ENCODE assay signal across 1 cellular context in genomic region chr5:10625700-10626472, GRCh38.
TF ChIP-seq lines count a peak whose summit lies in the region.

No MANE protein-coding gene starts in this region.

TF ChIP-seq in SK-N-SH, 30 proteins besides CTCF, POLR2A, EP300 and RAD21 (continued from another document):
- no peak for TF ChIP-seq ZBTB33 (IDR thresholded peaks at IDR 0.05; ENCODE audit: borderline replicate concordance, low read depth)
- no peak for TF ChIP-seq SMC3 (IDR thresholded peaks at IDR 0.05; ENCODE audit: low read depth, low read length)
- TF ChIP-seq TAF1 (IDR thresholded peaks at IDR 0.05; ENCODE audit: borderline replicate concordance, low read depth, low read length) = no peak
- TF ChIP-seq FOXM1 (IDR thresholded peaks at IDR 0.05; ENCODE audit: low read depth) = no peak
- no peak for TF ChIP-seq TEAD4 (IDR thresholded peaks at IDR 0.05; ENCODE audit: borderline replicate concordance, insufficient read depth)
- TF ChIP-seq GATA2 (CRISPR knock-in tag; IDR thresholded peaks at IDR 0.05) = no peak
- TF ChIP-seq PBX3 (IDR thresholded peaks at IDR 0.05) = no peak
- no peak for TF ChIP-seq EZH2phosphoT487 (IDR thresholded peaks at IDR 0.05; ENCODE audit: borderline replicate concordance, low read depth)
- TF ChIP-seq REST (IDR thresholded peaks at IDR 0.05; ENCODE audit: low read depth, low read length) = no peak
- TF ChIP-seq CHD2 (IDR thresholded peaks at IDR 0.05; ENCODE audit: low read length, partially characterized antibody) = no peak
- TF ChIP-seq ELF1 (IDR thresholded peaks at IDR 0.05) = no peak
- no peak for TF ChIP-seq FOXJ3 (CRISPR knock-in tag; IDR thresholded peaks at IDR 0.05)
TF ChIP-seq in SK-N-SH: peak in this region for 0.
